26 cellular contexts compared by ENCODE assay signal in genomic region chr7:14582010-14582409, GRCh38.
"Had no signal": no experiment of that assay in that cellular context is flagged by ENCODE, and none has a peak within 500 bp of the region (broad histone marks: within the 10 kb centered on the region; RNA-seq: fewer than 3 reads in every experiment).

No MANE protein-coding gene starts in this region.

- H3K27ac Mint-ChIP-seq: activated CD4-positive, alpha-beta T cell treated with anti-CD3 and anti-CD28 coated beads for 36 hours; activated CD8-positive, alpha-beta memory T cell treated with anti-CD3 and anti-CD28 coated beads, Interleukin-2, amount 10 ng/mL, durations not matched to agents 7 days and 5 days; activated CD8-positive, alpha-beta T cell treated with anti-CD3 and anti-CD28 coated beads, Interleukin-2, amount 10 ng/mL, durations not matched to agents 7 days and 5 days; activated naive CD4-positive, alpha-beta T cell treated with anti-CD3 and anti-CD28 coated beads, Interleukin-2, amount 50 U/mL, for 24 hours; activated naive CD8-positive, alpha-beta T cell treated with anti-CD3 and anti-CD28 coated beads, Interleukin-2, amount 50 U/mL, for 24 hours; activated T-helper 2 cell treated with anti-CD3 and anti-CD28 coated beads, Interferon-gamma antibody, Interleukin-2, Interleukin-4, amounts not matched to agents 10 μg/mL and 5 μg/mL and 100 μg/mL, durations not matched to agents 14 hours and 24 hours and 36 hours; dendritic cell treated with granulocyte-macrophage colony-stimulating factor and Interleukin-4, amounts not matched to agents 40 ng/mL and 50 ng/mL, for 4 days; naive thymus-derived CD8-positive, alpha-beta T cell had no signal

- H3K36me3 ChIP-seq: esophagus muscularis mucosa, heart left ventricle, lower lobe of right lung, spleen, suprapubic skin, tibial nerve had no signal

- H3K4me3 ChIP-seq: esophagus muscularis mucosa, heart left ventricle, lower lobe of right lung, spleen, suprapubic skin, tibial nerve had no signal

- H3K27me3 ChIP-seq: esophagus muscularis mucosa, foreskin keratinocyte, heart left ventricle, spleen, suprapubic skin, tibial nerve had no signal

- H3K4me1 ChIP-seq: esophagus muscularis mucosa, foreskin keratinocyte, heart left ventricle, lower lobe of right lung, parathyroid adenoma, spleen, suprapubic skin, tibial nerve had no signal

- DNase-seq: activated CD4-positive, alpha-beta T cell treated with anti-CD3 and anti-CD28 coated beads for 36 hours; activated CD4-positive, CD25-positive, alpha-beta regulatory T cell; activated CD8-positive, alpha-beta memory T cell treated with anti-CD3 and anti-CD28 coated beads, Interleukin-2, amount 10 ng/mL, durations not matched to agents 7 days and 5 days; activated CD8-positive, alpha-beta T cell treated with anti-CD3 and anti-CD28 coated beads, Interleukin-2, amount 10 ng/mL, durations not matched to agents 7 days and 5 days; activated naive CD8-positive, alpha-beta T cell treated with anti-CD3 and anti-CD28 coated beads, Interleukin-2, amount 50 U/mL, for 24 hours; activated T-cell treated with anti-CD3 and anti-CD28 coated beads, Interleukin-2, amount 50 U/mL, for 48 hours; anterior cingulate cortex; foreskin keratinocyte; heart left ventricle; hypothalamus; lower lobe of right lung; mesenchymal stem cell; naive thymus-derived CD8-positive, alpha-beta T cell; nucleus accumbens; right cardiac atrium; spleen; stimulated activated naive CD4-positive, alpha-beta T cell had no signal

- H3K4me3 Mint-ChIP-seq: activated CD4-positive, alpha-beta T cell treated with anti-CD3 and anti-CD28 coated beads for 36 hours; activated CD8-positive, alpha-beta memory T cell treated with anti-CD3 and anti-CD28 coated beads, Interleukin-2, amount 10 ng/mL, durations not matched to agents 7 days and 5 days; activated CD8-positive, alpha-beta T cell treated with anti-CD3 and anti-CD28 coated beads, Interleukin-2, amount 10 ng/mL, durations not matched to agents 7 days and 5 days; activated naive CD4-positive, alpha-beta T cell treated with anti-CD3 and anti-CD28 coated beads, Interleukin-2, amount 50 U/mL, for 24 hours; activated naive CD8-positive, alpha-beta T cell treated with anti-CD3 and anti-CD28 coated beads, Interleukin-2, amount 50 U/mL, for 24 hours; central memory CD8-positive, alpha-beta T cell; dendritic cell treated with granulocyte-macrophage colony-stimulating factor and Interleukin-4, amounts not matched to agents 40 ng/mL and 50 ng/mL, for 4 days; naive thymus-derived CD8-positive, alpha-beta T cell; neural crest cell had no signal

- H3K36me3 Mint-ChIP-seq: activated CD8-positive, alpha-beta memory T cell treated with anti-CD3 and anti-CD28 coated beads, Interleukin-2, amount 10 ng/mL, durations not matched to agents 7 days and 5 days; activated naive CD4-positive, alpha-beta T cell treated with anti-CD3 and anti-CD28 coated beads, Interleukin-2, amount 50 U/mL, for 24 hours; naive thymus-derived CD8-positive, alpha-beta T cell had no signal

- H3K9me3 ChIP-seq: suprapubic skin had no signal

- H3K4me1 Mint-ChIP-seq: activated CD4-positive, alpha-beta T cell treated with anti-CD3 and anti-CD28 coated beads for 36 hours; activated CD8-positive, alpha-beta memory T cell treated with anti-CD3 and anti-CD28 coated beads, Interleukin-2, amount 10 ng/mL, durations not matched to agents 7 days and 5 days; activated naive CD4-positive, alpha-beta T cell treated with anti-CD3 and anti-CD28 coated beads, Interleukin-2, amount 50 U/mL, for 24 hours; activated naive CD8-positive, alpha-beta T cell treated with anti-CD3 and anti-CD28 coated beads, Interleukin-2, amount 50 U/mL, for 24 hours; central memory CD8-positive, alpha-beta T cell; naive thymus-derived CD8-positive, alpha-beta T cell; neural crest cell had no signal

- H3K27ac ChIP-seq: esophagus muscularis mucosa, foreskin keratinocyte, heart left ventricle, lower lobe of right lung, parathyroid adenoma, spleen, suprapubic skin, tibial nerve had no signal

- H3K27me3 Mint-ChIP-seq: activated CD4-positive, alpha-beta T cell treated with anti-CD3 and anti-CD28 coated beads for 36 hours; activated CD8-positive, alpha-beta memory T cell treated with anti-CD3 and anti-CD28 coated beads, Interleukin-2, amount 10 ng/mL, durations not matched to agents 7 days and 5 days; activated naive CD4-positive, alpha-beta T cell treated with anti-CD3 and anti-CD28 coated beads, Interleukin-2, amount 50 U/mL, for 24 hours; activated naive CD8-positive, alpha-beta T cell treated with anti-CD3 and anti-CD28 coated beads, Interleukin-2, amount 50 U/mL, for 24 hours; central memory CD8-positive, alpha-beta T cell; dendritic cell treated with granulocyte-macrophage colony-stimulating factor and Interleukin-4, amounts not matched to agents 40 ng/mL and 50 ng/mL, for 4 days; naive thymus-derived CD8-positive, alpha-beta T cell had no signal
